17 cellular contexts compared by ENCODE assay signal in genomic region chr6:42551202-42551601, GRCh38. TPM values are rescaled to one million over a fixed set of nuclear protein-coding genes. Genes with fewer than 3 reads are reported as not detected.
DNase-seq lines count a peak whose midpoint lies in the region; ATAC-seq, FAIRE-seq and TF ChIP-seq lines count a peak whose summit lies in the region.
"Had no signal": no experiment of that assay in that cellular context is flagged by ENCODE, and none has a peak within 500 bp of the region (broad histone marks: within the 10 kb centered on the region; RNA-seq: fewer than 3 reads in every experiment).

No MANE protein-coding gene starts in this region.

- TF ChIP-seq CTCF in bronchial epithelial cell (IDR thresholded peaks at IDR 0.05; ENCODE audit: insufficient read depth, low read length, severe bottlenecking): no peak
- no peak for TF ChIP-seq CTCF in brain microvascular endothelial cell (IDR thresholded peaks at IDR 0.05; ENCODE audit: low read depth, low read length, missing control alignments)

- DNase-seq in AG08396 (ENCODE audit: low spot score) (peak; percentile 32), GM03348 (ENCODE audit: low spot score) (peak; percentile 47), bronchial epithelial cell (ENCODE audit: low read depth) (peak; percentile 21), iris pigment epithelial cell (ENCODE audit: low read depth) (peak; percentile 23), brain microvascular endothelial cell (no peak), NCI-H1105 treated with DMSO at 0.1 percent for 48 hours (lab: John Stamatoyannopoulos, UW) (no peak)
- DNase-seq: ACHN; CD8-positive, alpha-beta memory T cell; NCI-H1092 treated with DMSO at 0.1 percent for 48 hours; NCI-H1694 treated with DMSO at 0.1 percent for 48 hours; NCI-H446 treated with DMSO at 0.1 percent for 48 hours; NCI-H748 treated with DMSO at 0.1 percent for 48 hours; PC-3 had no signal

- H3K27me3 ChIP-seq in bronchial epithelial cell (ENCODE audit: control insufficient read depth, insufficient read depth, low read length): no peaks in the 10 kb centered on the region
- H3K27me3 ChIP-seq in brain microvascular endothelial cell (replicated peaks): no peaks in the 10 kb centered on the region
- H3K27me3 ChIP-seq: BLaER1 had no signal

- no peaks in the 10 kb centered on the region for H3K36me3 ChIP-seq in bronchial epithelial cell (ENCODE audit: control insufficient read depth, insufficient read depth, low read length)
- no peaks in the 10 kb centered on the region for H3K36me3 ChIP-seq in brain microvascular endothelial cell (replicated peaks)
- H3K36me3 ChIP-seq: BLaER1, HAP-1 had no signal

- no peak for ATAC-seq in HG02642 (IDR thresholded peaks at IDR 0.05; ENCODE audit: poor library complexity, unreplicated experiment)
- ATAC-seq: PC-3 had no signal

- H3K4me3 ChIP-seq in bronchial epithelial cell (ENCODE audit: low read depth, low read length) (no peak overlapping the region), brain microvascular endothelial cell (ENCODE audit: low read depth, low read length) (no peak overlapping the region)
- H3K4me3 ChIP-seq: BLaER1, HAP-1, SK-N-MC had no signal

- no peak overlapping the region for H3K27ac ChIP-seq in brain microvascular endothelial cell
- H3K27ac ChIP-seq: BLaER1 had no signal

- in situ Hi-C loops in brain microvascular endothelial cell (cut with HindIII; ENCODE audit: low pct_ligation_motif_present, low sequenced_read_pairs): no loop called here

- no peak for FAIRE-seq in bronchial epithelial cell (lab: Jason Lieb, UNC)

RNA-seq across cellular contexts. Expression of gene UBR2, which starts 12.6 kb away (rescaled TPM):
- 16.6 and 21.9 TPM in 2 replicates for total RNA-seq in bronchial epithelial cell

Comparison
In these comparisons a context has a peak if more than half of its experiments do, and no peak if none do; other contexts are left out.
1. DNase-seq: peak in AG08396 (single experiment), GM03348 (single experiment), bronchial epithelial cell (single experiment) and iris pigment epithelial cell (single experiment); none in brain microvascular endothelial cell (single experiment) and NCI-H1105 treated with DMSO at 0.1 percent for 48 hours (single experiment).